In genomic region chr16:73878616-73879015, GRCh38 we compare ENCODE assay signal across 8 cellular contexts.
DNase-seq lines count a peak whose midpoint lies in the region; ATAC-seq lines count a peak whose summit lies in the region.

No MANE protein-coding gene starts in this region.

- CTCF ChIA-PET in activated naive CD4-positive, alpha-beta T cell treated with anti-CD3 and anti-CD28 coated beads, Interleukin-2, amount 10 ng/mL, durations not matched to agents 7 days and 5 days (lab: Charles Lee) = interaction anchor here (1.4 kb wide), 1 partner anchor 1754 kb away, joined by 4 read pairs; no protein-coding TSS in a partner anchor

- H3K9me3 Mint-ChIP-seq in activated naive CD4-positive, alpha-beta T cell treated with anti-CD3 and anti-CD28 coated beads, Interleukin-2, amount 10 ng/mL, durations not matched to agents 7 days and 5 days = no peaks in the 10 kb centered on the region

- H3K36me3 ChIP-seq in adipocyte (ENCODE audit: control insufficient read depth, insufficient read depth, low read length, severe bottlenecking) = no peaks in the 10 kb centered on the region

- H3K9me3 ChIP-seq in adipocyte (ENCODE audit: control insufficient read depth, low read length) = no peaks in the 10 kb centered on the region

- no peaks in the 10 kb centered on the region for H3K27me3 Mint-ChIP-seq in activated naive CD4-positive, alpha-beta T cell treated with anti-CD3 and anti-CD28 coated beads, Interleukin-2, amount 10 ng/mL, durations not matched to agents 7 days and 5 days

- H3K9ac ChIP-seq in adipocyte (ENCODE audit: low read length) = no peak overlapping the region

- peaks cover 11% of the 10 kb centered on the region for H3K27me3 ChIP-seq in adipocyte (replicated peaks; ENCODE audit: control insufficient read depth, insufficient read depth, low read length)

- no peak for ATAC-seq in HG03045 (IDR thresholded peaks at IDR 0.05; ENCODE audit: unreplicated experiment)

- H3K4me3 Mint-ChIP-seq in activated naive CD4-positive, alpha-beta T cell treated with anti-CD3 and anti-CD28 coated beads, Interleukin-2, amount 10 ng/mL, durations not matched to agents 7 days and 5 days = no peak overlapping the region

- no peak overlapping the region for H3K4me3 ChIP-seq in adipocyte (ENCODE audit: low read length)

- no peak overlapping the region for H3K27ac Mint-ChIP-seq in activated naive CD4-positive, alpha-beta T cell treated with anti-CD3 and anti-CD28 coated beads, Interleukin-2, amount 10 ng/mL, durations not matched to agents 7 days and 5 days

- no peaks in the 10 kb centered on the region for H3K36me3 Mint-ChIP-seq in activated naive CD4-positive, alpha-beta T cell treated with anti-CD3 and anti-CD28 coated beads, Interleukin-2, amount 10 ng/mL, durations not matched to agents 7 days and 5 days

- no peaks in the 10 kb centered on the region for H3K4me1 Mint-ChIP-seq in activated naive CD4-positive, alpha-beta T cell treated with anti-CD3 and anti-CD28 coated beads, Interleukin-2, amount 10 ng/mL, durations not matched to agents 7 days and 5 days

- H3K4me1 ChIP-seq in adipocyte (ENCODE audit: control insufficient read depth, insufficient read depth, low read length) = no peaks in the 10 kb centered on the region

- DNase-seq in DMS 273 (lab: John Stamatoyannopoulos, UW; ENCODE audit: unreplicated experiment) (peak; percentile 76), DMS 273 treated with DMSO at 0.1 percent for 48 hours (lab: John Stamatoyannopoulos, UW) (no peak), NCI-H2081 (lab: John Stamatoyannopoulos, UW) (peak; percentile 35 to 55), adipocyte (ENCODE audit: low read depth) (peak; percentile 84), iPS-NIHi11 (ENCODE audit: low spot score) (peak; percentile 25)
- no peak for DNase-seq in activated naive CD4-positive, alpha-beta T cell treated with anti-CD3 and anti-CD28 coated beads, Interleukin-2, amount 10 ng/mL, durations not matched to agents 7 days and 5 days
- DNase-seq in activated naive CD4-positive, alpha-beta T cell treated with anti-CD3 and anti-CD28 coated beads, Interleukin-2, amount 50 U/mL, for 16 hours = no peak

Comparison
In these comparisons a context has a peak if more than half of its experiments do, and no peak if none do; other contexts are left out.
1. DNase-seq: peak in DMS 273 (single experiment), NCI-H2081 (2 of 2), adipocyte (single experiment) and iPS-NIHi11 (single experiment); none in DMS 273 treated with DMSO at 0.1 percent for 48 hours (single experiment), activated naive CD4-positive, alpha-beta T cell treated with anti-CD3 and anti-CD28 coated beads, Interleukin-2, amount 10 ng/mL, durations not matched to agents 7 days and 5 days (single experiment) and activated naive CD4-positive, alpha-beta T cell treated with anti-CD3 and anti-CD28 coated beads, Interleukin-2, amount 50 U/mL, for 16 hours (single experiment).